ENCODE assay signal across 9 cellular contexts in genomic region chr2:3605013-3605961, GRCh38.
A peak's percentile ranks its signal among the peaks of the same experiment; 100 is the strongest.
DNase-seq lines count a peak whose midpoint lies in the region; ATAC-seq and TF ChIP-seq lines count a peak whose summit lies in the region.
"Had no signal": no experiment of that assay in that cellular context is flagged by ENCODE, and none has a peak within 500 bp of the region (broad histone marks: within the 10 kb centered on the region; RNA-seq: fewer than 3 reads in every experiment).

No MANE protein-coding gene starts in this region.

- DNase-seq in GF-D8 (lab: John Stamatoyannopoulos, UW), result peak; percentile 32
- peak; percentile 80 for DNase-seq in SHP77 treated with DMSO at 0.1 percent for 48 hours (lab: John Stamatoyannopoulos, UW)
- peak; percentile 43 for DNase-seq in central memory CD4-positive, alpha-beta T cell
- peak; percentile 37 for DNase-seq in putamen (ENCODE audit: low spot score)
- no peak for DNase-seq in retina
- no peak for DNase-seq in AG20443 (ENCODE audit: low spot score)

- H2AFZ ChIP-seq in KMS-11 (ENCODE audit: low read depth), result peak overlapping the region; percentile 97

- peak overlapping the region; percentile 60 for H3K27ac ChIP-seq in KMS-11

- no peak for TF ChIP-seq CTCF in KMS-11 (conservative IDR thresholded peaks at IDR 0.05; ENCODE audit: low read depth, low read length)

- H4K20me1 ChIP-seq in KMS-11 (ENCODE audit: insufficient read depth), result no peaks in the 10 kb centered on the region

- H3K27me3 ChIP-seq in KMS-11 (ENCODE audit: insufficient read depth, low read depth), result no peaks in the 10 kb centered on the region
- H3K27me3 ChIP-seq: dorsolateral prefrontal cortex had no signal

- peak overlapping the region; percentile 45 for H3K4me3 ChIP-seq in KMS-11 (IDR thresholded peaks at IDR 0.05; ENCODE audit: insufficient read depth, low read depth, low read length)

- no peaks in the 10 kb centered on the region for H3K36me3 ChIP-seq in KMS-11 (ENCODE audit: insufficient read depth)

- H3K4me2 ChIP-seq in KMS-11, result peak overlapping the region; percentile 71

- H3K9ac ChIP-seq in KMS-11, result peak overlapping the region; percentile 44; the same call in 1 of the 2 replicates

- no peaks in the 10 kb centered on the region for H3K79me2 ChIP-seq in KMS-11 (ENCODE audit: insufficient read depth, low read depth)

- no peak for ATAC-seq in GM21723 (IDR thresholded peaks at IDR 0.05; ENCODE audit: unreplicated experiment)

- H3K4me1 ChIP-seq in KMS-11 (ENCODE audit: low read depth, poor library complexity, severe bottlenecking), result peaks cover 8% of the 10 kb centered on the region

Comparison
In these comparisons a context has a peak if more than half of its experiments do, and no peak if none do; other contexts are left out.
1. DNase-seq: peak in GF-D8 (single experiment), SHP77 treated with DMSO at 0.1 percent for 48 hours (single experiment), central memory CD4-positive, alpha-beta T cell (single experiment) and putamen (single experiment); none in retina (single experiment) and AG20443 (single experiment).